Comparison of ENCODE assay signal across 14 cellular contexts in genomic region chr9:71755869-71756268, GRCh38. TPM values are rescaled to one million over a fixed set of nuclear protein-coding genes. Genes with fewer than 3 reads are reported as not detected.
DNase-seq lines count a peak whose midpoint lies in the region; ATAC-seq and TF ChIP-seq lines count a peak whose summit lies in the region.
"Had no signal": no experiment of that assay in that cellular context is flagged by ENCODE, and none has a peak within 500 bp of the region (broad histone marks: within the 10 kb centered on the region; RNA-seq: fewer than 3 reads in every experiment).

No MANE protein-coding gene starts in this region.

- peaks cover 3% of the 10 kb centered on the region; the same call in 1 of the 2 replicates for H3K36me3 ChIP-seq in BLaER1

- intact Hi-C loops in Right ventricle myocardium superior (cut with DNase I): no loop called here

- no peaks in the 10 kb centered on the region for H3K9me3 Mint-ChIP-seq in effector memory CD8-positive, alpha-beta T cell
- no peaks in the 10 kb centered on the region for H3K9me3 Mint-ChIP-seq in neural crest cell
- H3K9me3 Mint-ChIP-seq: IgD-negative memory B cell had no signal

- peak; percentile 19 for ATAC-seq in effector memory CD8-positive, alpha-beta T cell (replicated peaks)
- ATAC-seq in Right ventricle myocardium superior (ENCODE audit: poor library complexity): no peak
- ATAC-seq: Panc1, Right ventricle myocardium inferior had no signal

- no peak overlapping the region for H3K4me3 ChIP-seq in BLaER1
- H3K4me3 ChIP-seq: SK-N-MC had no signal

- H3K36me3 Mint-ChIP-seq in effector memory CD8-positive, alpha-beta T cell (ENCODE audit: insufficient read depth): peaks cover 15% of the 10 kb centered on the region
- H3K36me3 Mint-ChIP-seq in neural crest cell (ENCODE audit: low read depth): peaks cover 2% of the 10 kb centered on the region

- H3K9me3 ChIP-seq in BLaER1: no peaks in the 10 kb centered on the region

- no peaks in the 10 kb centered on the region for H3K27me3 ChIP-seq in BLaER1

- no peak overlapping the region for H3K27ac Mint-ChIP-seq in effector memory CD8-positive, alpha-beta T cell
- H3K27ac Mint-ChIP-seq in neural crest cell (ENCODE audit: unreplicated experiment): no peak overlapping the region
- H3K27ac Mint-ChIP-seq: IgD-negative memory B cell had no signal

- no peak overlapping the region for H3K9ac ChIP-seq in BLaER1

- DNase-seq in DMS 273 treated with DMSO at 0.1 percent for 48 hours (lab: John Stamatoyannopoulos, UW): peak; percentile 52
- no peak for DNase-seq in effector memory CD8-positive, alpha-beta T cell
- no peak for DNase-seq in neural crest cell (ENCODE audit: low read depth, low spot score)
- no peak for DNase-seq in NCI-H1930 (lab: John Stamatoyannopoulos, UW)
- DNase-seq in Right ventricle myocardium superior: no peak
- no peak for DNase-seq in NCI-H1092 (lab: John Stamatoyannopoulos, UW)
- DNase-seq: HCEC 1CT, NCI-H187, NCI-H2227 treated with DMSO at 0.1 percent for 48 hours had no signal

- H3K4me2 ChIP-seq in BLaER1: peak overlapping the region; percentile 51

- peaks cover 18% of the 10 kb centered on the region for H3K4me1 ChIP-seq in BLaER1

- H4K20me1 ChIP-seq in BLaER1: peaks cover 34% of the 10 kb centered on the region

- no peak overlapping the region for H3K4me3 Mint-ChIP-seq in effector memory CD8-positive, alpha-beta T cell
- H3K4me3 Mint-ChIP-seq in neural crest cell: peak overlapping the region; percentile 56
- H3K4me3 Mint-ChIP-seq: IgD-negative memory B cell had no signal

- peaks cover 26 to 64% of the 10 kb centered on the region in 2 donors for H3K4me1 Mint-ChIP-seq in effector memory CD8-positive, alpha-beta T cell (ENCODE audit: low read depth in 2 of 2)
- H3K4me1 Mint-ChIP-seq in neural crest cell: peaks cover 86% of the 10 kb centered on the region

- H3K27me3 Mint-ChIP-seq in effector memory CD8-positive, alpha-beta T cell: no peaks in the 10 kb centered on the region
- no peaks in the 10 kb centered on the region for H3K27me3 Mint-ChIP-seq in neural crest cell (ENCODE audit: low read depth)
- H3K27me3 Mint-ChIP-seq: IgD-negative memory B cell had no signal

- no peak for TF ChIP-seq CTCF in neural crest cell (conservative IDR thresholded peaks at IDR 0.05)

- no peak overlapping the region for H3K27ac ChIP-seq in BLaER1
- H3K27ac ChIP-seq: SK-N-MC had no signal

RNA-seq across cellular contexts. Expression of gene CEMIP2, which starts 12.4 kb away (rescaled TPM):
- total RNA-seq in neural crest cell: 90.2 and 94.4 TPM in 2 replicates
- total RNA-seq in Right ventricle myocardium superior: 7.9 TPM

Comparison
In these comparisons a context has a peak if more than half of its experiments do, and no peak if none do; other contexts are left out.
1. RNA of gene CEMIP2, which starts 12.4 kb away (total RNA-seq): 90.2 to 94.4 TPM in neural crest cell; 7.9 TPM in Right ventricle myocardium superior (single experiment); every median in the first group is over 10 times any median in the second.